In the genomic region with DNA sequence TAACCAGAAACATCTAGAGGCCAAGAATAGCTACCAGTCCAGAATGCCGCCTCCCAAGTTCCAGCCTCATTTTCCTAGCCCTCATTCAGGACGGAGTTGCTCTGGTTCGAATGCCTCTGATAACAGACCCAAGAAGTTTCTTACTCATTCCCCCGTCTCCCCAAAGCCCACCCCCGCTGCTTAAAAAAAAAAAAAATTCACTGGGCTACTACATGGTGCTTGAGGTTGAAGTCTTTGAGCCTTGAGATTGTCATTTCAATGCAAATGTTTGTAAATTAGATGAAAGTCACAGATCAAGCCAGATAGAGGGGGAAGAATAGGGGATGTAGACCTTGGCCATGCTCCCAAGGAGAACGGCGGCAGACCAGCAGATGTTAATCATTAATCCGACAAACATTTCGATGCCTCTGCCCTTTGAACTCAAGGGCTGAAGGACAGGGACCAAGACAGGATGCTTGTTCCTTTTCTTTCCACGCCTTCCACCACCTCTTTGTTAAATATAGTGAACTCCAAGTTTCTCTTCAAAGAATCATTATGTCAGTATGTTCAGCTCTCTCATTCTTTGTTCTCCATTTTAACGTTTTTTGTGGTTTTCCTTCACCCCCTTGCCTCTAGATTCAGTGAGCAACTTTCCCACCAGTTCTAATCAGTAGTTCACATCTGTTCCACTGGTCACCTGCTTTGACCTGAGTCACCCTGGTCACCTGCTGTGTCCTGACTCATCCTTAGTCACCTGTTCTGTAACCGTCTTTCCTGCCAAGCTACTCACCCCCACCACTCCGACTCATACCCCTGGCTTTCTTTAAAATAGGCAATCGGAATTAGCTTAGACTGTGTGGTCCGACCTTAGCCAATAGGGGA, we compare ENCODE assay signal across 8 cellular contexts.
DNase-seq lines count a peak whose midpoint lies in the region; TF ChIP-seq lines count a peak whose summit lies in the region.

No MANE protein-coding gene starts in this region.

- TF ChIP-seq POLR2A in Peyer's patch (IDR thresholded peaks at IDR 0.05) = no peak

- H3K27me3 Mint-ChIP-seq in H9 (ENCODE audit: low read depth) = peaks cover 1% of the 10 kb centered on the region; the same call in 1 of the 2 replicates

- no peaks in the 10 kb centered on the region for H3K9me2 ChIP-seq in Karpas-422 (replicated peaks; ENCODE audit: insufficient read depth, low read length)

- H3K56ac ChIP-seq in H9 (ENCODE audit: insufficient read length, low read depth, low read length) = no peak overlapping the region

- H3K27me3 ChIP-seq in H9 (ENCODE audit: insufficient read depth, low read length) (no peaks in the 10 kb centered on the region), Peyer's patch (no peaks in the 10 kb centered on the region), mammary epithelial cell (ENCODE audit: insufficient read depth, low read length) (no peaks in the 10 kb centered on the region), Karpas-422 (ENCODE audit: low read length) (no peaks in the 10 kb centered on the region)

- H3K27ac ChIP-seq in H9 (ENCODE audit: insufficient read length, low read depth, low read length) = peak overlapping the region; percentile 13
- peak overlapping the region in 3 of 4 donors; percentile 5 to 78 (median 62) for H3K27ac ChIP-seq in Peyer's patch
- H3K27ac ChIP-seq in mammary epithelial cell (ENCODE audit: insufficient read depth, low read depth, low read length) = peak overlapping the region; percentile 30
- no peak overlapping the region for H3K27ac ChIP-seq in Karpas-422 (ENCODE audit: low read length)

- no peak overlapping the region for H2BK12ac ChIP-seq in H9 (ENCODE audit: insufficient read length, low read depth, low read length)

- H2BK5ac ChIP-seq in H9 (ENCODE audit: insufficient read length, low read length) = no peak overlapping the region

- H4K91ac ChIP-seq in H9 (ENCODE audit: insufficient read length, low read depth, low read length) = no peak overlapping the region

- no peaks in the 10 kb centered on the region for H4K20me1 ChIP-seq in H9 (ENCODE audit: control insufficient read depth, insufficient read depth, insufficient read length)
- no peaks in the 10 kb centered on the region for H4K20me1 ChIP-seq in mammary epithelial cell (ENCODE audit: insufficient read depth, low read length)
- no peaks in the 10 kb centered on the region for H4K20me1 ChIP-seq in Karpas-422 (ENCODE audit: insufficient read depth, low read depth, low read length)

- in situ Hi-C loops in mammary epithelial cell (cut with MboI; ENCODE audit: low sequenced_read_pairs in 2 of 2) = no loop called here

- H3T11ph ChIP-seq in H9 (ENCODE audit: low read length) = no peak overlapping the region

- H2AFZ ChIP-seq in H9 (ENCODE audit: low read length) (no peak overlapping the region), mammary epithelial cell (ENCODE audit: low read depth, low read length) (no peak overlapping the region), Karpas-422 (ENCODE audit: low read length) (no peak overlapping the region)

- H3K9me3 ChIP-seq in H9 (ENCODE audit: control insufficient read depth, low read depth, low read length) (no peaks in the 10 kb centered on the region), Peyer's patch (no peaks in the 10 kb centered on the region), mammary epithelial cell (replicated peaks; ENCODE audit: insufficient read depth, low read length) (peaks cover 2% of the 10 kb centered on the region), Karpas-422 (ENCODE audit: low read length) (no peaks in the 10 kb centered on the region)

- H2BK15ac ChIP-seq in H9 (ENCODE audit: low read depth, low read length) = no peak overlapping the region

- peak; percentile 12 for DNase-seq in AG10803 (ENCODE audit: low read depth)
- peak; percentile 76 for DNase-seq in H9
- DNase-seq in Peyer's patch = peak in 2 of 3 donors; percentile 60 to 75
- peak; percentile 94 for DNase-seq in mammary epithelial cell
- peak; percentile 11 to 61 for DNase-seq in stimulated activated CD4-positive, alpha-beta T cell treated with anti-CD3 and anti-CD28 coated beads, Interleukin-4, amount 100 ng/mL, for 4 hours
- DNase-seq in Karpas-422 = no peak
- no peak for DNase-seq in cerebellar cortex (ENCODE audit: low spot score)
- DNase-seq in AML-193 (lab: John Stamatoyannopoulos, UW) = no peak

- dilution Hi-C loops in mammary epithelial cell (cut with HindIII; ENCODE audit: low sequenced_read_pairs) = no loop called here

- no TSS peak for BruUV-seq in mammary epithelial cell (replicated peaks; lab: Mats Ljungman, UMichigan)

- H3K23ac ChIP-seq in H9 (ENCODE audit: insufficient read length, low read depth, low read length) = no peak overlapping the region

- H3K4me1 Mint-ChIP-seq in H9 = peaks cover 25 to 34% of the 10 kb centered on the region in 2 experiments

- CTCF ChIA-PET in mammary epithelial cell (lab: Charles Lee; ENCODE audit: low non-redundant PET) = no interaction called here

- no peak overlapping the region for H3K14ac ChIP-seq in H9 (ENCODE audit: insufficient read depth, low read length)

- H3K9ac ChIP-seq in H9 (ENCODE audit: extremely low read depth, insufficient read length, low read length) (no peak overlapping the region), mammary epithelial cell (ENCODE audit: insufficient read depth, low read length) (no peak overlapping the region), Karpas-422 (ENCODE audit: low read length) (no peak overlapping the region)

- H4K5ac ChIP-seq in H9 (ENCODE audit: insufficient read length, low read depth, low read length) = no peak overlapping the region

- H3K9me3 Mint-ChIP-seq in H9 = no peaks in the 10 kb centered on the region; a peak in 2 of 5 replicates

- no CpG with 5 or more reads among the region's 15 CpGs for WGBS in H9 (ENCODE audit: extremely low coverage, insufficient read length, low lambda C conversion rate)
- 38% methylated on average over 15 of the region's 15 CpGs for WGBS in mammary epithelial cell (ENCODE audit: low coverage, missing lambda C conversion rate)

- no peak overlapping the region; a peak in 1 of 5 replicates for H3K4me3 Mint-ChIP-seq in H9

- no peak overlapping the region for H3K4me3 ChIP-seq in AG10803 (ENCODE audit: low read length)
- H3K4me3 ChIP-seq in Peyer's patch = peak overlapping the region in 1 of 4 donors; percentile 7
- H3K4me3 ChIP-seq in mammary epithelial cell (replicated peaks in 1 of 3; ENCODE audit: insufficient read depth in 1 of 3, low read depth in 2 of 3, low read length in 3 of 3) = no peak overlapping the region
- H3K4me3 ChIP-seq in Karpas-422 (ENCODE audit: low read length) = no peak overlapping the region

- no peaks in the 10 kb centered on the region for H3K23me2 ChIP-seq in H9 (ENCODE audit: insufficient read length, low read depth, low read length, poor library complexity, severe bottlenecking)

- TF ChIP-seq CTCF in AG10803 (conservative IDR thresholded peaks at IDR 0.05; ENCODE audit: low read length) = no peak
- no peak for TF ChIP-seq CTCF in H9 (conservative IDR thresholded peaks at IDR 0.05)
- no peak for TF ChIP-seq CTCF in Peyer's patch (IDR thresholded peaks at IDR 0.05)
- no peak for TF ChIP-seq CTCF in mammary epithelial cell (conservative IDR thresholded peaks at IDR 0.05 in 1 of 2, IDR thresholded peaks at IDR 0.05 in 1 of 2; ENCODE audit: extremely low read depth in 1 of 2, insufficient read depth in 1 of 2, low read depth in 1 of 2, low read length in 2 of 2)

- H2AK5ac ChIP-seq in H9 (ENCODE audit: insufficient read length, low read length) = no peak overlapping the region

- no peaks in the 10 kb centered on the region; a peak in 1 of 7 replicates for H3K36me3 Mint-ChIP-seq in H9 (ENCODE audit: insufficient read depth in 1 of 3, low read depth in 3 of 3)

- no peak overlapping the region for H3K18ac ChIP-seq in H9 (ENCODE audit: insufficient read length, low read depth, low read length)

- no peak overlapping the region for H3K4ac ChIP-seq in H9 (ENCODE audit: low read depth, low read length)

- intact Hi-C loops in mammary epithelial cell (cut with micrococcal nuclease) = loop anchor here (10.0 kb wide), 1 partner anchor 191 kb away; the partner anchor contains the start of gene CPPED1

- H2BK120ac ChIP-seq in H9 (ENCODE audit: low read depth, low read length, poor library complexity, severe bottlenecking) = no peak overlapping the region

- peak overlapping the region in 1 of 3 experiments; percentile 73; a peak in 2 of 7 replicates for H3K27ac Mint-ChIP-seq in H9

- H2BK20ac ChIP-seq in H9 (ENCODE audit: low read depth, low read length, poor library complexity, severe bottlenecking) = no peak overlapping the region

- H3K79me1 ChIP-seq in H9 (ENCODE audit: insufficient read depth, low read depth, low read length, poor library complexity, severe bottlenecking) = no peaks in the 10 kb centered on the region

- H3K79me2 ChIP-seq in H9 (ENCODE audit: insufficient read depth, low read length) = no peaks in the 10 kb centered on the region
- no peaks in the 10 kb centered on the region for H3K79me2 ChIP-seq in mammary epithelial cell (ENCODE audit: insufficient read depth, low read length)
- H3K79me2 ChIP-seq in Karpas-422 (ENCODE audit: low read length) = no peaks in the 10 kb centered on the region

- H3K4me1 ChIP-seq in H9 (ENCODE audit: insufficient read depth, low read length) (peaks cover 13% of the 10 kb centered on the region; the same call in 1 of the 2 replicates), Peyer's patch (no peaks in the 10 kb centered on the region), mammary epithelial cell (ENCODE audit: insufficient read depth, low read length) (peaks cover 6% of the 10 kb centered on the region), Karpas-422 (ENCODE audit: low read length) (peaks cover 9% of the 10 kb centered on the region)

- H3K36me3 ChIP-seq in Peyer's patch = no peaks in the 10 kb centered on the region
- H3K36me3 ChIP-seq in mammary epithelial cell (ENCODE audit: insufficient read depth, low read length) = no peaks in the 10 kb centered on the region
- H3K36me3 ChIP-seq in Karpas-422 (ENCODE audit: insufficient read depth, low read length) = no peaks in the 10 kb centered on the region

- H4K8ac ChIP-seq in H9 (replicated peaks; ENCODE audit: insufficient read length, low read depth, low read length) = no peak overlapping the region

- H3K4me2 ChIP-seq in H9 (ENCODE audit: insufficient read depth, insufficient read length, low read length) (no peak overlapping the region), mammary epithelial cell (ENCODE audit: insufficient read depth, low read depth, low read length) (no peak overlapping the region), Karpas-422 (ENCODE audit: low read depth, low read length, poor library complexity, severe bottlenecking) (no peak overlapping the region)

Comparison
In these comparisons a context has a peak if more than half of its experiments do, and no peak if none do; other contexts are left out.
1. DNase-seq: peak in AG10803 (single experiment), H9 (single experiment), Peyer's patch (2 of 3), mammary epithelial cell (single experiment) and stimulated activated CD4-positive, alpha-beta T cell treated with anti-CD3 and anti-CD28 coated beads, Interleukin-4, amount 100 ng/mL, for 4 hours (2 of 2); none in Karpas-422 (single experiment), cerebellar cortex (single experiment) and AML-193 (0 of 2).